8 cellular contexts compared by ENCODE assay signal in the genomic region with DNA sequence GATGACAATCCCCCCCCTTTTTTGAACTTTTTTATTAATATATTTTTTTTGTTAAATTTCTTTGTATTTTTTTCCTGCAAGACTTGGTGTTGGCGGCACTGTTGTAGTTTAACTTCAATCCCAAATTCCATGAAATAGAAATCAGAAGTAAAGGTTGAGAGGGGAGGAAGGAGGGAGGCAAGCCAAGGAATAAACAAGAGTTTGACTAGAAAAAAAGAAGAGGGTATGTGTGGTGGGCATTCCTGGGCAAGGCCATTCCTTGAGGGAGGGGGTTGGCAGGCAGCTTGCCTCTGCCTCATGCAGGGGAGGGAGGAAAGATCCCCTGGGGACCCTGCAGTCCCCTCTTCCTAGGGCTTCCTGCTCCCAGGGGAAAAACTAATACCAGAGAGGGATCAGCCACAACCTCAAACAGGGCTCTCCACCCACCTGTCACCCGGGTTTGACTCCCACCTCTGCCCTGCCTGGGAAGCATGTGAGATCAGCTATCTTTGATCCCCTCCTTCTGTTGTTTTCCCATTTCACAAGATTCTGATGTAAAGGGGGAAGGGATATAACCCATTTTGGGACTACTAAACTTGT. TPM values are rescaled to one million over a fixed set of nuclear protein-coding genes. Genes with fewer than 3 reads are reported as not detected.
DNase-seq lines count a peak whose midpoint lies in the region; ATAC-seq and TF ChIP-seq lines count a peak whose summit lies in the region.

No MANE protein-coding gene starts in this region.

- peak overlapping the region; percentile 62 to 88 (median 74); a peak in 19 of 20 replicates for H3K4me3 ChIP-seq in BLaER1 treated with 17β-estradiol and CSF1 and Interleukin-3, amounts not matched to agents 10 nM and 100 nM
- H3K4me3 ChIP-seq in LNCaP clone FGC (ENCODE audit: low read depth, low read length) = peak overlapping the region; percentile 80
- H3K4me3 ChIP-seq in colonic mucosa = peak overlapping the region; percentile 77

- peaks cover 7% of the 10 kb centered on the region for H3K36me3 Mint-ChIP-seq in nephron progenitor cell (ENCODE audit: low read depth)

- DNase-seq in LNCaP clone FGC (ENCODE audit: low read depth) = no peak
- no peak for DNase-seq in colonic mucosa
- DNase-seq in nephron progenitor cell = no peak
- DNase-seq in stimulated activated CD4-positive, alpha-beta T cell treated with anti-CD3 and anti-CD28 coated beads, Interleukin-2, amount 100 ng/mL, for 24 hours = no peak
- DNase-seq in DMS153 (lab: John Stamatoyannopoulos, UW) = no peak

- H3K27me3 Mint-ChIP-seq in nephron progenitor cell (ENCODE audit: low read depth, poor library complexity) = peaks cover 3% of the 10 kb centered on the region

- no peaks in the 10 kb centered on the region for H3K9me3 Mint-ChIP-seq in nephron progenitor cell

- H3K9me3 ChIP-seq in BLaER1 treated with 17β-estradiol and CSF1 and Interleukin-3, amounts not matched to agents 10 nM and 100 nM (replicated peaks in 1 of 11) = no peaks in the 10 kb centered on the region
- no peaks in the 10 kb centered on the region for H3K9me3 ChIP-seq in colonic mucosa

- peak overlapping the region; percentile 98 for H3K4me3 Mint-ChIP-seq in nephron progenitor cell

- H3K9ac ChIP-seq in BLaER1 treated with 17β-estradiol and CSF1 and Interleukin-3, amounts not matched to agents 10 nM and 100 nM = peak overlapping the region; percentile 71 to 88 (median 81)
- H3K9ac ChIP-seq in colonic mucosa (ENCODE audit: low read depth in 2 of 2, low read length in 2 of 2) = peak overlapping the region in 1 of 2 donors; percentile 82

- H3K4me1 Mint-ChIP-seq in nephron progenitor cell = peaks cover 56% of the 10 kb centered on the region

- peaks cover 28 to 33% (median 32%) of the 10 kb centered on the region in 11 experiments for H3K36me3 ChIP-seq in BLaER1 treated with 17β-estradiol and CSF1 and Interleukin-3, amounts not matched to agents 10 nM and 100 nM
- H3K36me3 ChIP-seq in colonic mucosa = no peaks in the 10 kb centered on the region

- intact Hi-C loops in colonic mucosa (cut with DNase I) = no loop called here

- peaks cover 2 to 39% (median 8%) of the 10 kb centered on the region in 11 experiments; a peak in 13 of 22 replicates for H4K20me1 ChIP-seq in BLaER1 treated with 17β-estradiol and CSF1 and Interleukin-3, amounts not matched to agents 10 nM and 100 nM

- H3K4me1 ChIP-seq in BLaER1 treated with 17β-estradiol and CSF1 and Interleukin-3, amounts not matched to agents 10 nM and 100 nM = peaks cover 60 to 76% (median 65%) of the 10 kb centered on the region in 10 experiments
- H3K4me1 ChIP-seq in colonic mucosa = no peaks in the 10 kb centered on the region

- peak overlapping the region; percentile 84 to 98 (median 94) for H3K4me2 ChIP-seq in BLaER1 treated with 17β-estradiol and CSF1 and Interleukin-3, amounts not matched to agents 10 nM and 100 nM

- TF ChIP-seq CTCF in LNCaP clone FGC (IDR thresholded peaks at IDR 0.05; ENCODE audit: control insufficient read depth, extremely low read depth, insufficient read depth) (no peak), colonic mucosa (IDR thresholded peaks at IDR 0.05) (no peak), nephron progenitor cell (IDR thresholded peaks at IDR 0.05) (no peak)

- ATAC-seq in HG03196 (IDR thresholded peaks at IDR 0.05; ENCODE audit: unreplicated experiment) = no peak
- no peak for ATAC-seq in esophagus mucosa

- H3K27ac Mint-ChIP-seq in nephron progenitor cell = peak overlapping the region; percentile 41

- H3K27me3 ChIP-seq in BLaER1 treated with 17β-estradiol and CSF1 and Interleukin-3, amounts not matched to agents 10 nM and 100 nM = no peaks in the 10 kb centered on the region
- no peaks in the 10 kb centered on the region for H3K27me3 ChIP-seq in colonic mucosa

- H3K27ac ChIP-seq in BLaER1 treated with 17β-estradiol and CSF1 and Interleukin-3, amounts not matched to agents 10 nM and 100 nM = peak overlapping the region; percentile 69 to 85 (median 78)
- H3K27ac ChIP-seq in colonic mucosa = peak overlapping the region; percentile 79

RNA-seq across cellular contexts. Expression of a gene that starts 0.5 kb away (rescaled TPM):
- total RNA-seq in colonic mucosa (100 to 1,000 TPM; 154 to 214 TPM), esophagus mucosa (81.3 TPM)

RNA-seq across cellular contexts. Expression of a gene that starts 10.5 kb away (rescaled TPM):
- under 1 TPM; 0.30 to 0.58 TPM for total RNA-seq in colonic mucosa
- total RNA-seq in esophagus mucosa = 0.04 TPM

RNA-seq across cellular contexts. Expression of a gene that starts 12.0 kb away (rescaled TPM):
- 10 to 100 TPM in 1 of 2 donors, 1 to 10 TPM in 1; 9.0 to 21.0 TPM for total RNA-seq in colonic mucosa
- total RNA-seq in esophagus mucosa = 7.6 TPM

RNA-seq across cellular contexts. Expression of a gene that starts 16.5 kb away (rescaled TPM):
- total RNA-seq in colonic mucosa = 1 to 10 TPM; 1.8 to 2.0 TPM
- 0.44 TPM for total RNA-seq in esophagus mucosa
